ENCODE assay signal across 1 cellular context in the genomic region with DNA sequence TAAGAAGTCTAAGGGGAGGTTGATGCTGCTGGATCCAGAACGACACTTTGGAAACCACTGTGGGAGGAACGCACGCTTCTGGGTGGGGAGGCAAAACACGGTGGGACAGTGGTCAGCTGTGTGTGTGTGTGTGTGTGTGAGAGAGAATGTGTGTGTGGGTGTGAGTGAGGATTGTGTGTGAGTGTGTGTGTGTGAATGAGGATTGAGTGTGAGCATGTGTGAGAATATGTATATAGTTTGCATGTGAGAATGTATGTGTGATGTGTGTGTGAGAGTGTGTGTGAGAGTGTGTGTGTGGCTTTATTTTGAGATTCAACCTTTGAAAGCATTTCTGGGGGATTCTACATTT.
TF ChIP-seq lines count a peak whose summit lies in the region.

No MANE protein-coding gene starts in this region.

TF ChIP-seq in HCT116, 20 proteins besides CTCF, POLR2A, EP300 and RAD21 (continued from another document):
- TF ChIP-seq, protein P1, sequence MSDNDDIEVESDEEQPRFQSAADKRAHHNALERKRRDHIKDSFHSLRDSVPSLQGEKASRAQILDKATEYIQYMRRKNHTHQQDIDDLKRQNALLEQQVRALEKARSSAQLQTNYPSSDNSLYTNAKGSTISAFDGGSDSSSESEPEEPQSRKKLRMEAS (IDR thresholded peaks at IDR 0.05): no peak
- TF ChIP-seq TCF7L2 (IDR thresholded peaks at IDR 0.05; ENCODE audit: borderline replicate concordance, extremely low read depth, insufficient read depth, insufficient read length) (no peak), JUND (IDR thresholded peaks at IDR 0.05) (no peak), ZNF274 (IDR thresholded peaks at IDR 0.05; ENCODE audit: low read depth, low read length) (no peak), CEBPB (IDR thresholded peaks at IDR 0.05; ENCODE audit: low read depth) (no peak), CBX3 (IDR thresholded peaks at IDR 0.05; ENCODE audit: low read depth) (no peak), POLR2AphosphoS5 (IDR thresholded peaks at IDR 0.05; ENCODE audit: low read depth, low read length) (no peak), SIN3A (IDR thresholded peaks at IDR 0.05; ENCODE audit: low read depth) (no peak), FOSL1 (IDR thresholded peaks at IDR 0.05; ENCODE audit: low read depth) (no peak), YY1 (IDR thresholded peaks at IDR 0.05; ENCODE audit: extremely low read depth, insufficient replicate concordance, low read depth, low read length) (no peak)
